Comparison of ENCODE assay signal across 19 cellular contexts in the genomic region with DNA sequence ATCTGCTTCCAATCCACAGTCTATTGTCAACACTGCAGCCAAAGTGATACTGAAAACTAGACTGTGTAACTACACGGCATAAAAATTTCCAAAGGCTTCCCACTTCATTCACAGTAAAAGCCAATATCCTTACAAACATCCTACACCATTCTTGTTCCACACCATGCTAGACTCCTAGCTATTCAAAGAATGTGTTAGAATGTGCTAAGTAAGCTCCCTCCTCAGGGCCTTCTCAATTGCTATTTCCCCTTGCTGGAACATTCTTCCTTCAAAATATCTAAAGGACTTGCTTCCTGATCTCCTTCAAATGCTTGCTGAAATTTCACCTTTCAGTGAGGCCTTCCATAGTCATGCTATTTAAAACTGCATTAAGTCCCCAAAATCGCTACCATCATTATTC.
DNase-seq lines count a peak whose midpoint lies in the region; ATAC-seq, FAIRE-seq and TF ChIP-seq lines count a peak whose summit lies in the region.
"Had no signal": no experiment of that assay in that cellular context is flagged by ENCODE, and none has a peak within 500 bp of the region (broad histone marks: within the 10 kb centered on the region; RNA-seq: fewer than 3 reads in every experiment).

No MANE protein-coding gene starts in this region.

- peaks cover 72% of the 10 kb centered on the region for H3K36me3 Mint-ChIP-seq in HFFc6 (ENCODE audit: low read depth)

- H3K27ac Mint-ChIP-seq in HFFc6: no peak overlapping the region
- H3K27ac Mint-ChIP-seq: CD14-positive monocyte had no signal

- H2BK5ac ChIP-seq in mesenchymal stem cell (ENCODE audit: low read depth, low read length, poor library complexity, severe bottlenecking): no peak overlapping the region

- H3K4me1 Mint-ChIP-seq in HFFc6 (ENCODE audit: low read depth): peaks cover 57% of the 10 kb centered on the region
- H3K4me1 Mint-ChIP-seq: CD14-positive monocyte had no signal

- ATAC-seq in left lobe of liver: no peak
- ATAC-seq: Panc1 had no signal

- no peak overlapping the region for H2BK12ac ChIP-seq in mesenchymal stem cell (ENCODE audit: low read length in 2 of 2)

- no peak overlapping the region for H3K4me2 ChIP-seq in mesenchymal stem cell (ENCODE audit: low read length, poor library complexity, severe bottlenecking)
- H3K4me2 ChIP-seq: KMS-11 had no signal

- no peak overlapping the region for H4K91ac ChIP-seq in mesenchymal stem cell (ENCODE audit: low read length)

- no peaks in the 10 kb centered on the region; the same call in 1 of the 2 replicates for H3K9me3 Mint-ChIP-seq in HFFc6

- peak; percentile 9 for DNase-seq in HFFc6
- peak; percentile 11 for DNase-seq in brain microvascular endothelial cell
- DNase-seq in mesenchymal stem cell: peak; percentile 26
- no peak for DNase-seq in Kasumi-1 (lab: John Stamatoyannopoulos, UW)
- DNase-seq in left lobe of liver (ENCODE audit: low spot score): no peak
- DNase-seq in RCC 7860 (ENCODE audit: low spot score): no peak
- no peak for DNase-seq in NCI-H748 (lab: John Stamatoyannopoulos, UW; ENCODE audit: unreplicated experiment)
- DNase-seq: COR-L47, MM.1S, NCI-H1105, NCI-H187, NCI-H2171, NCI-H446 treated with DMSO at 0.1 percent for 48 hours, NCI-H774, SHP77 treated with DMSO at 0.1 percent for 48 hours had no signal

- H2BK15ac ChIP-seq in mesenchymal stem cell (ENCODE audit: low read depth, poor library complexity, severe bottlenecking): no peak overlapping the region

- H3K36me3 ChIP-seq in brain microvascular endothelial cell (replicated peaks): peaks cover 2% of the 10 kb centered on the region
- H3K36me3 ChIP-seq in mesenchymal stem cell (ENCODE audit: control insufficient read depth in 1 of 2, insufficient read depth in 2 of 2, low read depth in 1 of 2, low read length in 2 of 2): peaks cover 0 to 55% of the 10 kb centered on the region in 2 experiments

- H4K8ac ChIP-seq in mesenchymal stem cell (ENCODE audit: low read length): no peak overlapping the region

- H3K27ac ChIP-seq in brain microvascular endothelial cell: no peak overlapping the region
- H3K27ac ChIP-seq in mesenchymal stem cell (ENCODE audit: low read length, poor library complexity, severe bottlenecking): peak overlapping the region; percentile 24
- H3K27ac ChIP-seq: KMS-11 had no signal

- no peak overlapping the region for H3K18ac ChIP-seq in mesenchymal stem cell (ENCODE audit: low read depth in 1 of 2, low read length in 2 of 2)

- H3K27me3 ChIP-seq in brain microvascular endothelial cell (replicated peaks) (no peaks in the 10 kb centered on the region), mesenchymal stem cell (ENCODE audit: control insufficient read depth in 1 of 2, insufficient read depth in 1 of 2, low read length in 2 of 2) (no peaks in the 10 kb centered on the region)

- no peak overlapping the region for H2AK5ac ChIP-seq in mesenchymal stem cell (ENCODE audit: low read length, severe bottlenecking)

- H3K23ac ChIP-seq in mesenchymal stem cell (ENCODE audit: low read length in 2 of 2): no peak overlapping the region

- in situ Hi-C loops in brain microvascular endothelial cell (cut with HindIII; ENCODE audit: low pct_ligation_motif_present, low sequenced_read_pairs): no loop called here

- no peak overlapping the region for H2BK120ac ChIP-seq in mesenchymal stem cell (ENCODE audit: low read depth, low read length)

- H3K9ac ChIP-seq in mesenchymal stem cell (ENCODE audit: low read length): no peak overlapping the region
- H3K9ac ChIP-seq: KMS-11 had no signal

- no peak overlapping the region for H3K4me3 Mint-ChIP-seq in HFFc6
- H3K4me3 Mint-ChIP-seq: CD14-positive monocyte had no signal

- TF ChIP-seq CTCF in HFFc6 (IDR thresholded peaks at IDR 0.05): no peak
- TF ChIP-seq CTCF in brain microvascular endothelial cell (IDR thresholded peaks at IDR 0.05; ENCODE audit: low read depth, low read length, missing control alignments): no peak

- 75% methylated on average over 1 of the region's 2 CpGs for WGBS in mesenchymal stem cell

- no peaks in the 10 kb centered on the region; the same call in 1 of the 2 replicates for H3K27me3 Mint-ChIP-seq in HFFc6 (ENCODE audit: insufficient read depth)

- H3K9me3 ChIP-seq in mesenchymal stem cell (ENCODE audit: control insufficient read depth, low read length): peaks cover 10% of the 10 kb centered on the region

- H3K4ac ChIP-seq in mesenchymal stem cell (ENCODE audit: low read depth in 1 of 2, low read length in 2 of 2): no peak overlapping the region

- H3K79me1 ChIP-seq in mesenchymal stem cell (replicated peaks; ENCODE audit: low read length, poor library complexity, severe bottlenecking): peaks cover 10% of the 10 kb centered on the region

- no peaks in the 10 kb centered on the region for H3K4me1 ChIP-seq in mesenchymal stem cell (ENCODE audit: control insufficient read depth, insufficient read depth, low read depth, low read length)

- H3K4me3 ChIP-seq in brain microvascular endothelial cell (ENCODE audit: low read depth, low read length): no peak overlapping the region
- H3K4me3 ChIP-seq in mesenchymal stem cell (ENCODE audit: insufficient read depth in 1 of 2, low read depth in 1 of 2, low read length in 2 of 2): no peak overlapping the region

- FAIRE-seq in RCC 7860 (lab: Jason Lieb, UNC): no peak
- FAIRE-seq: G401.6 had no signal

- no peak overlapping the region for H3K14ac ChIP-seq in mesenchymal stem cell (ENCODE audit: low read length in 2 of 2)

- no peak overlapping the region for H2AFZ ChIP-seq in mesenchymal stem cell (ENCODE audit: low read depth, low read length)

Comparison
In these comparisons a context has a peak if more than half of its experiments do, and no peak if none do; other contexts are left out.
1. DNase-seq: peak in HFFc6 (single experiment), brain microvascular endothelial cell (single experiment) and mesenchymal stem cell (single experiment); none in Kasumi-1 (0 of 2), left lobe of liver (single experiment), RCC 7860 (single experiment) and NCI-H748 (single experiment).